ENCODE assay signal across 19 cellular contexts in the genomic region with DNA sequence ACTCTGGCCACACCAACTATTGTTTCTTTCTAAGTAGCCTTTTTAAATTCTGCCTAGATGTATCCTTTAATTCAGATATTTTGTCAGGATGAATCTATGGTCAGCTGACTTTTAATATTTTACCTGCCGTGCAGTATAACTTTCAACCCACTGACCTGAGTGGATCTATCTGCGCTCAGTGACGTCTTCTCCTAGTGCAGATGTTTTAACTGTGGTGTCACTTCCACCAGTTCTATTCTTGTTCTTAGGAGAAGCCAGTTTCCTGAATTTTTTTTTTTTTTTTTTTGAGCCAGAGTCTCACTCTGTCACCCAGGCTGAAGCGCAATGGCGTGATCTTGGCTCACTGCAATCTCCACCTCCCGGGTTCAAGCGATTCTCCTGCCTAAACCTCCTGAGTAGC. TPM values are rescaled to one million over a fixed set of nuclear protein-coding genes. Genes with fewer than 3 reads are reported as not detected.
"Had no signal": no experiment of that assay in that cellular context is flagged by ENCODE, and none has a peak within 500 bp of the region (broad histone marks: within the 10 kb centered on the region; RNA-seq: fewer than 3 reads in every experiment).

No MANE protein-coding gene starts in this region.

- ATAC-seq: activated CD8-positive, alpha-beta T cell treated with anti-CD3 and anti-CD28 coated beads for 36 hours; activated T-cell treated with anti-CD3 and anti-CD28 coated beads, Interleukin-2, amount 50 U/mL, for 4 hours had no signal

- H3K27me3 ChIP-seq: colonic mucosa, upper lobe of right lung had no signal

- H3K36me3 ChIP-seq: colonic mucosa, esophagus muscularis mucosa, upper lobe of right lung had no signal

- H3K9me3 ChIP-seq: colonic mucosa, esophagus muscularis mucosa, SK-N-SH, upper lobe of right lung had no signal

- H3K9ac ChIP-seq: SK-N-SH had no signal

- H3K27ac ChIP-seq: colonic mucosa, VCaP had no signal

- DNase-seq: activated CD8-positive, alpha-beta T cell treated with anti-CD3 and anti-CD28 coated beads for 36 hours; activated effector memory CD4-positive, alpha-beta T cell treated with anti-CD3 and anti-CD28 coated beads, Interleukin-2, amount 50 U/mL, for 16 hours; activated T-cell treated with anti-CD3 and anti-CD28 coated beads, Interleukin-2, amount 50 U/mL, for 4 hours; caudate nucleus; colonic mucosa; effector CD4-positive, alpha-beta T cell; hypothalamus; midbrain; naive B cell; posterior cingulate gyrus; SK-N-SH; upper lobe of right lung had no signal

- H3K4me1 ChIP-seq: colonic mucosa, esophagus muscularis mucosa, upper lobe of right lung had no signal

- H3K4me3 ChIP-seq: colonic mucosa, esophagus muscularis mucosa, smooth muscle cell, upper lobe of right lung had no signal

RNA-seq across cellular contexts. Expression of gene TM4SF5, which starts 5.0 kb away (rescaled TPM):
- total RNA-seq: activated CD8-positive, alpha-beta T cell treated with anti-CD3 and anti-CD28 coated beads for 36 hours; activated T-cell treated with anti-CD3 and anti-CD28 coated beads, Interleukin-2, amount 50 U/mL, for 4 hours; esophagus muscularis mucosa; kidney epithelial cell; lung microvascular endothelial cell; smooth muscle cell; temporal lobe; upper lobe of right lung had no signal
- polyA plus RNA-seq: SK-N-SH, smooth muscle cell had no signal

RNA-seq across cellular contexts. Expression of gene VMO1, which starts 19.5 kb away (rescaled TPM):
- total RNA-seq: activated CD8-positive, alpha-beta T cell treated with anti-CD3 and anti-CD28 coated beads for 36 hours; kidney epithelial cell; lung microvascular endothelial cell; smooth muscle cell had no signal

RNA-seq across cellular contexts. Expression of gene GLTPD2, which starts 22.1 kb away (rescaled TPM):
- total RNA-seq: activated CD8-positive, alpha-beta T cell treated with anti-CD3 and anti-CD28 coated beads for 36 hours; activated T-cell treated with anti-CD3 and anti-CD28 coated beads, Interleukin-2, amount 50 U/mL, for 4 hours; esophagus muscularis mucosa; kidney epithelial cell; lung microvascular endothelial cell; smooth muscle cell; T-helper 1 cell treated with Interleukin-12 subunit alpha and Interleukin-12 subunit beta and Interleukin-4 antibody, amounts not matched to agents 30 ng/mL and 1 ng/mL, for 36 hours; temporal lobe; upper lobe of right lung had no signal
- polyA plus RNA-seq: SK-N-SH had no signal

RNA-seq across cellular contexts. Expression of gene ZMYND15, which starts 27.1 kb away (rescaled TPM):
- total RNA-seq: activated CD8-positive, alpha-beta T cell treated with anti-CD3 and anti-CD28 coated beads for 36 hours; lung microvascular endothelial cell; smooth muscle cell; temporal lobe had no signal
- polyA plus RNA-seq: smooth muscle cell had no signal
